Comparison of ENCODE assay signal across 9 cellular contexts in genomic region chr7:140653319-140654108, GRCh38. TPM values are rescaled to one million over a fixed set of nuclear protein-coding genes. Genes with fewer than 3 reads are reported as not detected.
DNase-seq lines count a peak whose midpoint lies in the region; FAIRE-seq and TF ChIP-seq lines count a peak whose summit lies in the region.
"Had no signal": no experiment of that assay in that cellular context is flagged by ENCODE, and none has a peak within 500 bp of the region (broad histone marks: within the 10 kb centered on the region; RNA-seq: fewer than 3 reads in every experiment).

No MANE protein-coding gene starts in this region.

- H4K91ac ChIP-seq in mesenchymal stem cell (ENCODE audit: low read length), result no peak overlapping the region

- peak overlapping the region in 1 of 2 experiments; percentile 0 for H3K4ac ChIP-seq in mesenchymal stem cell (ENCODE audit: low read depth in 1 of 2, low read length in 2 of 2)

- H3K4me1 ChIP-seq in endodermal cell (ENCODE audit: control insufficient read depth, insufficient read depth, low read length) (peaks cover 3% of the 10 kb centered on the region), mesenchymal stem cell (ENCODE audit: control insufficient read depth, insufficient read depth, low read depth, low read length) (peaks cover 16% of the 10 kb centered on the region)

- H3K14ac ChIP-seq in mesenchymal stem cell (ENCODE audit: low read length in 2 of 2), result no peak overlapping the region

- H3K9me3 ChIP-seq in SK-N-MC (ENCODE audit: low read depth, low read length) (no peaks in the 10 kb centered on the region), endodermal cell (ENCODE audit: control insufficient read depth, low read length) (no peaks in the 10 kb centered on the region), mesenchymal stem cell (ENCODE audit: control insufficient read depth, low read length) (no peaks in the 10 kb centered on the region)

- H3K27ac ChIP-seq in SK-N-MC (no peak overlapping the region), endodermal cell (ENCODE audit: low read depth, low read length) (no peak overlapping the region), mesenchymal stem cell (ENCODE audit: low read length, poor library complexity, severe bottlenecking) (no peak overlapping the region)

- H2AK5ac ChIP-seq in mesenchymal stem cell (ENCODE audit: low read length, severe bottlenecking), result no peak overlapping the region

- peak overlapping the region in 1 of 2 experiments; percentile 25 for H2BK12ac ChIP-seq in mesenchymal stem cell (ENCODE audit: low read length in 2 of 2)

- H3K27me3 ChIP-seq in endodermal cell (ENCODE audit: control insufficient read depth, insufficient read depth, low read length, poor library complexity, severe bottlenecking), result no peaks in the 10 kb centered on the region
- no peaks in the 10 kb centered on the region for H3K27me3 ChIP-seq in mesenchymal stem cell (ENCODE audit: control insufficient read depth in 1 of 2, insufficient read depth in 1 of 2, low read length in 2 of 2)

- peak; percentile 90 for TF ChIP-seq CTCF in endodermal cell (conservative IDR thresholded peaks at IDR 0.05)

- H2BK120ac ChIP-seq in mesenchymal stem cell (ENCODE audit: low read depth, low read length), result no peak overlapping the region

- H3K36me3 Mint-ChIP-seq in endodermal cell (ENCODE audit: low read depth), result no peaks in the 10 kb centered on the region

- H3K27me3 Mint-ChIP-seq in endodermal cell (ENCODE audit: insufficient read depth), result no peaks in the 10 kb centered on the region

- H3K27ac Mint-ChIP-seq in endodermal cell, result no peak overlapping the region
- H3K27ac Mint-ChIP-seq: dendritic cell treated with granulocyte-macrophage colony-stimulating factor and Interleukin-4, amounts not matched to agents 40 ng/mL and 50 ng/mL, for 4 days had no signal

- H2AFZ ChIP-seq in mesenchymal stem cell (ENCODE audit: low read depth, low read length), result no peak overlapping the region

- no peak overlapping the region for H3K18ac ChIP-seq in mesenchymal stem cell (ENCODE audit: low read depth in 1 of 2, low read length in 2 of 2)

- H2BK5ac ChIP-seq in mesenchymal stem cell (ENCODE audit: low read depth, low read length, poor library complexity, severe bottlenecking), result no peak overlapping the region

- H3K4me1 Mint-ChIP-seq in endodermal cell, result peaks cover 15% of the 10 kb centered on the region

- H4K8ac ChIP-seq in mesenchymal stem cell (ENCODE audit: low read length), result peak overlapping the region; percentile 52

- H3K4me3 ChIP-seq in SK-N-MC, result no peak overlapping the region
- H3K4me3 ChIP-seq in endodermal cell (ENCODE audit: low read length), result no peak overlapping the region
- no peak overlapping the region for H3K4me3 ChIP-seq in mesenchymal stem cell (ENCODE audit: insufficient read depth in 1 of 2, low read depth in 1 of 2, low read length in 2 of 2)

- peak; percentile 25 for DNase-seq in activated CD4-positive, alpha-beta T cell treated with anti-CD3 and anti-CD28 coated beads for 48 hours
- no peak for DNase-seq in activated CD4-positive, alpha-beta T cell treated with anti-CD3 and anti-CD28 coated beads, Interleukin-2, amount 50 U/mL, for 1 hour
- DNase-seq in NCI-H1092 treated with DMSO at 0.1 percent for 48 hours (lab: John Stamatoyannopoulos, UW) (peak; percentile 83), SK-N-MC (ENCODE audit: low read depth, low spot score) (peak; percentile 52), endodermal cell (peak; percentile 90), mesenchymal stem cell (peak; percentile 84), urothelium cell line (ENCODE audit: low spot score) (peak; percentile 64), SKM-1 (lab: John Stamatoyannopoulos, UW; ENCODE audit: unreplicated experiment) (no peak)

- no peaks in the 10 kb centered on the region for H3K79me1 ChIP-seq in mesenchymal stem cell (replicated peaks; ENCODE audit: low read length, poor library complexity, severe bottlenecking)

- no peaks in the 10 kb centered on the region for H3K9me3 Mint-ChIP-seq in endodermal cell
- H3K9me3 Mint-ChIP-seq: dendritic cell treated with granulocyte-macrophage colony-stimulating factor and Interleukin-4, amounts not matched to agents 40 ng/mL and 50 ng/mL, for 4 days had no signal

- no peak overlapping the region for H3K23ac ChIP-seq in mesenchymal stem cell (ENCODE audit: low read length in 2 of 2)

- H2BK15ac ChIP-seq in mesenchymal stem cell (ENCODE audit: low read depth, poor library complexity, severe bottlenecking), result no peak overlapping the region

- 20 to 42% methylated on average over 9 to 15 of the region's 15 CpGs for WGBS in endodermal cell (ENCODE audit: insufficient coverage in 1 of 2, insufficient read length in 1 of 2), 2 experiments
- 27% methylated on average over 14 of the region's 15 CpGs for WGBS in mesenchymal stem cell

- no peaks in the 10 kb centered on the region for H3K36me3 ChIP-seq in SK-N-MC (ENCODE audit: insufficient read depth, low read length)
- H3K36me3 ChIP-seq in endodermal cell (ENCODE audit: control insufficient read depth, insufficient read depth, low read length), result no peaks in the 10 kb centered on the region
- H3K36me3 ChIP-seq in mesenchymal stem cell (ENCODE audit: control insufficient read depth in 1 of 2, insufficient read depth in 2 of 2, low read depth in 1 of 2, low read length in 2 of 2), result no peaks in the 10 kb centered on the region

- FAIRE-seq in urothelium cell line (lab: Jason Lieb, UNC), result no peak

- no peak overlapping the region for H3K4me3 Mint-ChIP-seq in endodermal cell
- H3K4me3 Mint-ChIP-seq: dendritic cell treated with granulocyte-macrophage colony-stimulating factor and Interleukin-4, amounts not matched to agents 40 ng/mL and 50 ng/mL, for 4 days had no signal

- no peak overlapping the region for H3K9ac ChIP-seq in SK-N-MC (ENCODE audit: insufficient read length)
- H3K9ac ChIP-seq in endodermal cell (ENCODE audit: extremely low read depth, low read length, poor library complexity, severe bottlenecking), result no peak overlapping the region
- H3K9ac ChIP-seq in mesenchymal stem cell (ENCODE audit: low read length), result peak overlapping the region; percentile 31

- no peak overlapping the region for H3K4me2 ChIP-seq in mesenchymal stem cell (ENCODE audit: low read length, poor library complexity, severe bottlenecking)

RNA-seq across cellular contexts. Expression of gene DENND2A, which starts 12.9 kb away (rescaled TPM):
- total RNA-seq in endodermal cell, result 10 to 100 TPM; 28.5 to 40.6 TPM
- 26.6 TPM for polyA plus RNA-seq in endodermal cell (2013, experiment 1 of 2)
- 30.2 TPM for polyA plus RNA-seq in endodermal cell (2013, experiment 2 of 2)
- polyA plus RNA-seq in mesenchymal stem cell (2013, experiment 1 of 2), result 17.2 TPM
- polyA plus RNA-seq in mesenchymal stem cell (2013, experiment 2 of 2), result 19.9 TPM

RNA-seq across cellular contexts. Expression of gene ADCK2, which starts 19.2 kb away (rescaled TPM):
- total RNA-seq in endodermal cell, result 10 to 100 TPM; 13.5 to 17.8 TPM
- 7.6 TPM for polyA plus RNA-seq in endodermal cell (2013, experiment 1 of 2)
- polyA plus RNA-seq in endodermal cell (2013, experiment 2 of 2), result 6.2 TPM
- 4.1 TPM for polyA plus RNA-seq in mesenchymal stem cell (2013, experiment 1 of 2)
- 4.2 TPM for polyA plus RNA-seq in mesenchymal stem cell (2013, experiment 2 of 2)

RNA-seq across cellular contexts. Expression of gene NDUFB2, which starts 43.0 kb away (rescaled TPM):
- total RNA-seq in endodermal cell, result 100 to 1,000 TPM; 180 to 202 TPM
- 183 TPM for polyA plus RNA-seq in endodermal cell (2013, experiment 1 of 2)
- polyA plus RNA-seq in endodermal cell (2013, experiment 2 of 2), result 170 TPM
- polyA plus RNA-seq in mesenchymal stem cell (2013, experiment 1 of 2), result 478 TPM
- polyA plus RNA-seq in mesenchymal stem cell (2013, experiment 2 of 2), result 487 TPM

Comparison
In these comparisons a context has a peak if more than half of its experiments do, and no peak if none do; other contexts are left out.
1. DNase-seq: peak in activated CD4-positive, alpha-beta T cell treated with anti-CD3 and anti-CD28 coated beads for 48 hours (single experiment), NCI-H1092 treated with DMSO at 0.1 percent for 48 hours (single experiment), SK-N-MC (single experiment), endodermal cell (single experiment), mesenchymal stem cell (single experiment) and urothelium cell line (single experiment); none in activated CD4-positive, alpha-beta T cell treated with anti-CD3 and anti-CD28 coated beads, Interleukin-2, amount 50 U/mL, for 1 hour (single experiment) and SKM-1 (single experiment).